In genomic region chr1:222583079-222583478, GRCh38 we compare ENCODE assay signal across 12 cellular contexts. TPM values are rescaled to one million over a fixed set of nuclear protein-coding genes. Genes with fewer than 3 reads are reported as not detected.
DNase-seq lines count a peak whose midpoint lies in the region; ATAC-seq and TF ChIP-seq lines count a peak whose summit lies in the region.
"Had no signal": no experiment of that assay in that cellular context is flagged by ENCODE, and none has a peak within 500 bp of the region (broad histone marks: within the 10 kb centered on the region; RNA-seq: fewer than 3 reads in every experiment).

No MANE protein-coding gene starts in this region.

- H3K27me3 Mint-ChIP-seq in effector memory CD8-positive, alpha-beta T cell = no peaks in the 10 kb centered on the region

- H3K27ac ChIP-seq in OCI-LY1 (ENCODE audit: low read depth, low read length, poor library complexity, severe bottlenecking) (peak overlapping the region; percentile 16), caudate nucleus (ENCODE audit: low read depth, low read length) (no peak overlapping the region)
- H3K27ac ChIP-seq: right atrium auricular region had no signal

- peaks cover 10 to 22% of the 10 kb centered on the region in 2 donors for H3K4me1 Mint-ChIP-seq in effector memory CD8-positive, alpha-beta T cell (ENCODE audit: low read depth in 2 of 2)

- DNase-seq in CD1c-positive myeloid dendritic cell (ENCODE audit: extremely low spot score) (peak; percentile 56), caudate nucleus (lab: John Stamatoyannopoulos, UW) (no peak), MG63 (no peak)
- no peak for DNase-seq in activated CD4-positive, alpha-beta T cell treated with anti-CD3 and anti-CD28 coated beads, Interleukin-2, amount 50 U/mL, for 1 hour
- DNase-seq in effector memory CD8-positive, alpha-beta T cell = no peak
- DNase-seq: activated CD4-positive, alpha-beta T cell treated with anti-CD3 and anti-CD28 coated beads, Interleukin-2, amount 50 U/mL, for 4 hours had no signal

- no peaks in the 10 kb centered on the region for H3K27me3 ChIP-seq in OCI-LY1 (ENCODE audit: insufficient read depth, low read length)
- no peaks in the 10 kb centered on the region for H3K27me3 ChIP-seq in MG63
- H3K27me3 ChIP-seq: right atrium auricular region had no signal

- H3K4me2 ChIP-seq in OCI-LY1 (ENCODE audit: low read length) = no peak overlapping the region; the same call in 1 of the 2 replicates

- no peaks in the 10 kb centered on the region for H3K9me3 Mint-ChIP-seq in effector memory CD8-positive, alpha-beta T cell

- H3K4me3 ChIP-seq in OCI-LY1 (ENCODE audit: low read depth, low read length, poor library complexity, severe bottlenecking) (no peak overlapping the region), MG63 (no peak overlapping the region)
- H3K4me3 ChIP-seq: right atrium auricular region had no signal

- TF ChIP-seq CTCF in OCI-LY1 (IDR thresholded peaks at IDR 0.05; ENCODE audit: low read length) = no peak

- no peak overlapping the region for H2AFZ ChIP-seq in OCI-LY1 (ENCODE audit: low read length)

- H3K4me3 Mint-ChIP-seq in effector memory CD8-positive, alpha-beta T cell = no peak overlapping the region

- ATAC-seq in GM19438 (IDR thresholded peaks at IDR 0.05; ENCODE audit: low read depth, unreplicated experiment) (peak; percentile 88), HG03060 (IDR thresholded peaks at IDR 0.05; ENCODE audit: low read depth, unreplicated experiment) (peak; percentile 64)
- ATAC-seq in effector memory CD8-positive, alpha-beta T cell (replicated peaks) = no peak

- H3K36me3 ChIP-seq in OCI-LY1 (ENCODE audit: insufficient read depth, low read length) = peaks cover 82% of the 10 kb centered on the region
- H3K36me3 ChIP-seq in MG63 = peaks cover 41% of the 10 kb centered on the region

- H3F3A ChIP-seq in OCI-LY1 (ENCODE audit: insufficient read depth, low read length) = no peaks in the 10 kb centered on the region

- H4K20me1 ChIP-seq in OCI-LY1 (ENCODE audit: insufficient read depth, low read length) = no peaks in the 10 kb centered on the region

- peak overlapping the region in 1 of 2 donors; percentile 25 for H3K27ac Mint-ChIP-seq in effector memory CD8-positive, alpha-beta T cell

- peaks cover 29% of the 10 kb centered on the region for H3K4me1 ChIP-seq in OCI-LY1 (ENCODE audit: insufficient read depth, low read length, severe bottlenecking)
- H3K4me1 ChIP-seq: right atrium auricular region had no signal

- H3K9me2 ChIP-seq in OCI-LY1 (ENCODE audit: low read depth, low read length) = no peaks in the 10 kb centered on the region

- H3K36me3 Mint-ChIP-seq in effector memory CD8-positive, alpha-beta T cell (ENCODE audit: insufficient read depth) = peaks cover 30% of the 10 kb centered on the region

- no peaks in the 10 kb centered on the region for H3K79me2 ChIP-seq in OCI-LY1 (ENCODE audit: insufficient read depth, low read length)

- H3K9ac ChIP-seq in OCI-LY1 (ENCODE audit: low read length) = no peak overlapping the region

- H3K9me3 ChIP-seq in OCI-LY1 (ENCODE audit: low read length) (no peaks in the 10 kb centered on the region), MG63 (no peaks in the 10 kb centered on the region)
- H3K9me3 ChIP-seq: right atrium auricular region had no signal

RNA-seq across cellular contexts. Expression of gene TAF1A, which starts 6.7 kb away (rescaled TPM):
- total RNA-seq in MG63 (2014; rRNA removed; shearing (Covaris generic); ENCODE audit: low replicate concordance) = 9.7 and 17.2 TPM in 2 replicates

RNA-seq across cellular contexts. Expression of gene MIA3, which starts 34.8 kb away (rescaled TPM):
- total RNA-seq in MG63 (2014; rRNA removed; shearing (Covaris generic); ENCODE audit: low replicate concordance) = 18.2 and 22.4 TPM in 2 replicates

RNA-seq across cellular contexts. Expression of gene HHIPL2, which starts 35.2 kb away (rescaled TPM):
- 0.84 and 1.5 TPM in 2 replicates for total RNA-seq in MG63 (2014; rRNA removed; shearing (Covaris generic); ENCODE audit: low replicate concordance)
- total RNA-seq: H1, subcutaneous adipose tissue had no signal
